In genomic region chr2:62110415-62111025, GRCh38 we compare ENCODE assay signal across 1 cellular context.
TF ChIP-seq lines count a peak whose summit lies in the region.

No MANE protein-coding gene starts in this region.

TF ChIP-seq in HepG2, 621 proteins besides CTCF, POLR2A, EP300 and RAD21 (continued from another document):
- TF ChIP-seq HNF4A (CRISPR knock-in tag; IDR thresholded peaks at IDR 0.05), result peak; percentile 36; the same call in 1 of the 2 replicates
- no peak for TF ChIP-seq ADNP (CRISPR knock-in tag; IDR thresholded peaks at IDR 0.05)
TF ChIP-seq in HepG2: peak in this region for 2.
